Comparison of ENCODE assay signal across 31 cellular contexts in the genomic region with DNA sequence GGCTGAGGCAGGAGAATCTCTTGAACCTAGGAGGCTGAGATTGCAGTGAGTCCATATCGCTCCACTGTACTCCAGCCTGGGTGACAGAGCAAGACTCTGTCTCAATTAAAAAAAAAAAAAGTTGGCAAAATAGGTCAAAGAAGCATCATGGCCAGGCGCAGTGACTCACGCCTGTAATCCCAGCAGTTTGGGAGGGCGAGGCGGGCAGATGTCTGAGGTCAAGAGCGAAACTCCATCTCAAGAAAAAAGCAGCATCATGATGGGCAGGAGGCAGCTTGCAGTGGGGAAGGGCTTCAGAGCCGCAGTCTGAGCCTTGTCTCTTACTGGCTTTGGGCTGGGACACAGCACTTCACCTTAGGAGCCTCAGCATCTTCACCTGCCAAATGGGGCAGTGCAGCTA. TPM values are rescaled to one million over a fixed set of nuclear protein-coding genes. Genes with fewer than 3 reads are reported as not detected.
"Had no signal": no experiment of that assay in that cellular context is flagged by ENCODE, and none has a peak within 500 bp of the region (broad histone marks: within the 10 kb centered on the region; RNA-seq: fewer than 3 reads in every experiment).

No MANE protein-coding gene starts in this region.

- H3K27me3 ChIP-seq: adrenal gland, breast epithelium had no signal

- H3K36me3 ChIP-seq: adrenal gland, breast epithelium had no signal

- H3K4me1 ChIP-seq: adrenal gland, breast epithelium had no signal

- ATAC-seq: activated CD4-positive, CD25-positive, alpha-beta regulatory T cell treated with anti-CD3 and anti-CD28 coated beads, Interleukin-2, amount 50 U/mL, for 24 hours; activated CD8-positive, alpha-beta T cell treated with anti-CD3 and anti-CD28 coated beads for 36 hours; activated T-cell treated with anti-CD3 and anti-CD28 coated beads, Interleukin-2, amount 50 U/mL, for 72 hours; Panc1; Right ventricle myocardium inferior; T-cell had no signal

- H3K4me3 ChIP-seq: adrenal gland, breast epithelium, SK-N-MC had no signal

- DNase-seq: activated CD4-positive, alpha-beta T cell treated with anti-CD3 and anti-CD28 coated beads for 4 hours; activated CD8-positive, alpha-beta memory T cell treated with anti-CD3 and anti-CD28 coated beads, Interleukin-2, amount 50 U/mL, for 4 hours; activated CD8-positive, alpha-beta T cell treated with anti-CD3 and anti-CD28 coated beads for 36 hours; activated gamma-delta T cell treated with Interleukin-2 at 50 U/mL for 16 hours; activated naive CD4-positive, alpha-beta T cell treated with anti-CD3 and anti-CD28 coated beads, Interleukin-2, amount 50 U/mL, for 16 hours; activated naive CD8-positive, alpha-beta T cell treated with anti-CD3 and anti-CD28 coated beads, Interleukin-2, amount 10 ng/mL, durations not matched to agents 7 days and 5 days; activated T-cell treated with anti-CD3 and anti-CD28 coated beads, Interleukin-2, amount 50 U/mL, for 72 hours; adrenal gland; anterior cingulate cortex; caudate nucleus; NCI-H1092 treated with DMSO at 0.1 percent for 48 hours; NCI-H1417 treated with DMSO at 0.1 percent for 48 hours; NCI-H1694; NCI-H2029; NCI-H2107; NCI-H2171 treated with DMSO at 0.1 percent for 48 hours; NCI-H226; NCI-H526; NCI-H82; NK-92 treated with Interleukin-12 subunit alpha and Interleukin-12 subunit beta, amount 100 ng/mL, for 24 hours; OCI-M1; RPMI8226; T-cell; T-helper 2 cell; T1000; WERI-Rb-1 had no signal

- H3K9me3 ChIP-seq: adrenal gland, breast epithelium had no signal

- H3K27ac ChIP-seq: adrenal gland, breast epithelium, SK-N-MC, WERI-Rb-1 had no signal

RNA-seq across cellular contexts. Expression of gene TEAD4, which starts 21.4 kb away (rescaled TPM):
- total RNA-seq: activated naive CD8-positive, alpha-beta T cell treated with anti-CD3 and anti-CD28 coated beads, Interleukin-2, amount 10 ng/mL, durations not matched to agents 7 days and 5 days had no signal
